9 cellular contexts compared by ENCODE assay signal in the genomic region with DNA sequence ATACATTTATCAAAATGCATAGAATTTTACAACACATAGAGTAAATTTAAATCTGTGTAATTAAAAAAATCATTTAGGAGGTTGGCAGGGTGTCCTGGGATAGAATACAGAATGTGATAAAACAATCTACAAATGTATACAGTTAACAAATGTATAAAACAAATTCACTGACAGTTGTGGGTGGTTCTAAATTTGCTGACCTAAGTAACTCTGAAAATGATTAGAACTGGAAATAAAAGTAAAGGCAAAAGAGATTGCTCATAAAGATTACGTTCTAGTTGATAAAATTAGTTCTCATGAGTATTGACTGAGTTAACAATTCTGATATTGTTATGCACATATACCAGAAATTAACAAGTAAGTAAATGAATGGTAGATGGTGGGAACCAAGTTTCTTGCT.
"Had no signal": no experiment of that assay in that cellular context is flagged by ENCODE, and none has a peak within 500 bp of the region (broad histone marks: within the 10 kb centered on the region; RNA-seq: fewer than 3 reads in every experiment).

No MANE protein-coding gene starts in this region.

- H3K4me1 Mint-ChIP-seq: IgD-negative memory B cell had no signal

- H3K27ac Mint-ChIP-seq: IgD-negative memory B cell had no signal

- DNase-seq: Karpas-422, Kasumi-1, KBM-7, KG1 had no signal

- H3K4me3 ChIP-seq: K562 had no signal

- H3K27me3 Mint-ChIP-seq: IgD-negative memory B cell had no signal

- ATAC-seq: K562 had no signal

- H3K4me3 Mint-ChIP-seq: IgD-negative memory B cell had no signal

- H3K9ac ChIP-seq: KMS-11 had no signal

- FAIRE-seq: HTR-8/SVneo, K562 had no signal

- H3K4me2 ChIP-seq: KMS-11 had no signal

- H3K27ac ChIP-seq: HL-60, KMS-11 had no signal
